15 cellular contexts compared by ENCODE assay signal in the genomic region with DNA sequence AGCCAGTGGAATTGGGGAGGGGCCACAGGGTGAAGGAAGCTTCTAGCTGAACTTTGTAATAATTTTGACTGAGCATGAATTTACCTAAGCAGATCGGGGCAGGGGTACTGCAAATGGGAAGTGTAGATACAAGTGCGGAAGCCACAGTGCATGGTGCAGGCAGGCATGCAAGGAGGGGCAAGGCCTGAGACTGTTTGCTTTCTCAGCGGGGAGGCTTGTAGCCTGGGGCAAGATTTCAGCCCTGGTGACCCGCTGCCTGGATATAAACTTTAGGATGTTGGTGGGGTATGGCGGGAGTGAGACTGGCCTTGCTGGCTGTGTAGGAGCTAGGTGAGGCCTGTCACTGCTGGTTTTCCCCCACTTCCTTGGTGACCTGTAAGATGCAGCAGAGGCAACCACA.
DNase-seq lines count a peak whose midpoint lies in the region; ATAC-seq and TF ChIP-seq lines count a peak whose summit lies in the region.
"Had no signal": no experiment of that assay in that cellular context is flagged by ENCODE, and none has a peak within 500 bp of the region (broad histone marks: within the 10 kb centered on the region; RNA-seq: fewer than 3 reads in every experiment).

No MANE protein-coding gene starts in this region.

- no peak overlapping the region for H3K4me3 ChIP-seq in mesendoderm (ENCODE audit: low read length)
- H3K4me3 ChIP-seq: BLaER1, GM12878 had no signal

- H3K27me3 ChIP-seq in mesendoderm (ENCODE audit: insufficient read depth, low read length, poor library complexity), result no peaks in the 10 kb centered on the region
- H3K27me3 ChIP-seq: BLaER1 had no signal

- H3K9ac ChIP-seq in mesendoderm (ENCODE audit: low read length), result no peak overlapping the region
- H3K9ac ChIP-seq: BLaER1 had no signal

- WGBS in mesendoderm (ENCODE audit: extremely low coverage, insufficient coverage, low lambda C conversion rate), result no CpG with 5 or more reads among the region's 5 CpGs

- H3K4me3 Mint-ChIP-seq in activated CD4-positive, alpha-beta T cell treated with anti-CD3 and anti-CD28 coated beads, Interleukin-2, amount 10 ng/mL, durations not matched to agents 24 days and 14 days, result no peak overlapping the region
- H3K4me3 Mint-ChIP-seq in WTC11, result no peak overlapping the region
- H3K4me3 Mint-ChIP-seq in activated T-cell treated with anti-CD3 and anti-CD28 coated beads, Interleukin-2, amount 50 U/mL, for 4 hours, result no peak overlapping the region
- H3K4me3 Mint-ChIP-seq: CD8-positive, alpha-beta memory T cell; IgD-negative memory B cell had no signal

- H3K36me3 Mint-ChIP-seq in activated CD4-positive, alpha-beta T cell treated with anti-CD3 and anti-CD28 coated beads, Interleukin-2, amount 10 ng/mL, durations not matched to agents 24 days and 14 days (ENCODE audit: low read depth), result peaks cover 6% of the 10 kb centered on the region
- peaks cover 3% of the 10 kb centered on the region for H3K36me3 Mint-ChIP-seq in WTC11
- H3K36me3 Mint-ChIP-seq in activated T-cell treated with anti-CD3 and anti-CD28 coated beads, Interleukin-2, amount 50 U/mL, for 4 hours (ENCODE audit: insufficient read depth), result no peaks in the 10 kb centered on the region
- H3K36me3 Mint-ChIP-seq: IgD-negative memory B cell had no signal

- no peaks in the 10 kb centered on the region for H3K79me1 ChIP-seq in mesendoderm (ENCODE audit: low read length)

- ATAC-seq in WTC11 (peak; percentile 83), GM21447 (IDR thresholded peaks at IDR 0.05; ENCODE audit: unreplicated experiment) (no peak)
- no peak for ATAC-seq in activated T-cell treated with anti-CD3 and anti-CD28 coated beads, Interleukin-2, amount 50 U/mL, for 4 hours
- ATAC-seq: GM12878 had no signal

- H3K27me3 Mint-ChIP-seq in activated CD4-positive, alpha-beta T cell treated with anti-CD3 and anti-CD28 coated beads, Interleukin-2, amount 10 ng/mL, durations not matched to agents 24 days and 14 days, result peaks cover 23% of the 10 kb centered on the region
- H3K27me3 Mint-ChIP-seq in WTC11 (ENCODE audit: low read depth), result no peaks in the 10 kb centered on the region
- peaks cover 7% of the 10 kb centered on the region for H3K27me3 Mint-ChIP-seq in activated T-cell treated with anti-CD3 and anti-CD28 coated beads, Interleukin-2, amount 50 U/mL, for 4 hours (ENCODE audit: low read depth)

- POLR2A ChIA-PET in WTC11 (lab: Charles Lee), result no interaction called here

- no peak overlapping the region for H3K4ac ChIP-seq in mesendoderm (ENCODE audit: low read depth, low read length)

- intact Hi-C loops in activated CD4-positive, alpha-beta T cell treated with anti-CD3 and anti-CD28 coated beads, Interleukin-2, amount 10 ng/mL, durations not matched to agents 24 days and 14 days (cut with micrococcal nuclease), result no loop called here

- H3K56ac ChIP-seq in mesendoderm (ENCODE audit: low read length), result no peak overlapping the region

- no peak overlapping the region for H3K18ac ChIP-seq in mesendoderm (ENCODE audit: low read length)

- no peaks in the 10 kb centered on the region for H3K79me2 ChIP-seq in mesendoderm (ENCODE audit: control insufficient read depth, insufficient read depth, low read length)

- no peak overlapping the region for H3K27ac Mint-ChIP-seq in activated CD4-positive, alpha-beta T cell treated with anti-CD3 and anti-CD28 coated beads, Interleukin-2, amount 10 ng/mL, durations not matched to agents 24 days and 14 days
- no peak overlapping the region for H3K27ac Mint-ChIP-seq in WTC11
- H3K27ac Mint-ChIP-seq: IgD-negative memory B cell had no signal

- CTCF ChIA-PET in WTC11 (lab: Charles Lee), result no interaction called here

- no peak overlapping the region for H2BK15ac ChIP-seq in mesendoderm (replicated peaks; ENCODE audit: low read depth)

- H3K4me1 Mint-ChIP-seq in activated CD4-positive, alpha-beta T cell treated with anti-CD3 and anti-CD28 coated beads, Interleukin-2, amount 10 ng/mL, durations not matched to agents 24 days and 14 days, result peaks cover 3% of the 10 kb centered on the region
- peaks cover 17% of the 10 kb centered on the region for H3K4me1 Mint-ChIP-seq in WTC11
- H3K4me1 Mint-ChIP-seq in activated T-cell treated with anti-CD3 and anti-CD28 coated beads, Interleukin-2, amount 50 U/mL, for 4 hours (ENCODE audit: low read depth), result no peaks in the 10 kb centered on the region
- H3K4me1 Mint-ChIP-seq: CD8-positive, alpha-beta memory T cell; IgD-negative memory B cell had no signal

- no peaks in the 10 kb centered on the region for H3K4me1 ChIP-seq in mesendoderm (ENCODE audit: control insufficient read depth, low read depth, low read length)
- H3K4me1 ChIP-seq: BLaER1, Caco-2 had no signal

- no peak overlapping the region for H2BK5ac ChIP-seq in mesendoderm (ENCODE audit: low read length)

- H4K5ac ChIP-seq in mesendoderm (ENCODE audit: low read length), result no peak overlapping the region

- peaks cover 31% of the 10 kb centered on the region for H3K9me3 Mint-ChIP-seq in activated CD4-positive, alpha-beta T cell treated with anti-CD3 and anti-CD28 coated beads, Interleukin-2, amount 10 ng/mL, durations not matched to agents 24 days and 14 days
- peaks cover 60% of the 10 kb centered on the region for H3K9me3 Mint-ChIP-seq in WTC11
- peaks cover 6% of the 10 kb centered on the region for H3K9me3 Mint-ChIP-seq in activated T-cell treated with anti-CD3 and anti-CD28 coated beads, Interleukin-2, amount 50 U/mL, for 4 hours

- no peaks in the 10 kb centered on the region for H3K36me3 ChIP-seq in mesendoderm (ENCODE audit: control insufficient read depth, insufficient read depth, low read length)
- H3K36me3 ChIP-seq: BLaER1 had no signal

- peak; percentile 44 for DNase-seq in activated CD4-positive, alpha-beta T cell treated with anti-CD3 and anti-CD28 coated beads, Interleukin-2, amount 10 ng/mL, durations not matched to agents 24 days and 14 days
- no peak for DNase-seq in activated CD4-positive, alpha-beta T cell treated with anti-CD3 and anti-CD28 coated beads, Interleukin-2, amount 50 U/mL, for 48 hours
- DNase-seq in M059J (ENCODE audit: low read depth), result peak; percentile 63
- peak; percentile 42 for DNase-seq in WTC11 (ENCODE audit: low spot score)
- peak; percentile 33 for DNase-seq in mesendoderm
- no peak for DNase-seq in NK-92 treated with Interleukin-12 subunit alpha and Interleukin-12 subunit beta, amount 100 ng/mL, for 24 hours (lab: John Stamatoyannopoulos, UW)
- no peak for DNase-seq in activated T-cell treated with anti-CD3 and anti-CD28 coated beads, Interleukin-2, amount 50 U/mL, for 4 hours
- DNase-seq: 8988T; AML-193; Caco-2; CD8-positive, alpha-beta memory T cell had no signal

- H2BK120ac ChIP-seq in mesendoderm (ENCODE audit: low read depth, low read length), result no peak overlapping the region

- no peak for TF ChIP-seq CTCF in WTC11 (IDR thresholded peaks at IDR 0.05)

- no peak overlapping the region for H3K27ac ChIP-seq in mesendoderm (ENCODE audit: low read depth, low read length)
- H3K27ac ChIP-seq: BLaER1 had no signal

- H2AK5ac ChIP-seq in mesendoderm (ENCODE audit: low read length), result no peak overlapping the region

- H4K8ac ChIP-seq in mesendoderm (ENCODE audit: low read depth, low read length), result no peak overlapping the region

- no peak overlapping the region for H3K23ac ChIP-seq in mesendoderm (ENCODE audit: low read length)

- no peak overlapping the region for H3K4me2 ChIP-seq in mesendoderm (ENCODE audit: low read length)
- H3K4me2 ChIP-seq: BLaER1 had no signal

TF ChIP-seq in WTC11, 78 proteins besides CTCF, POLR2A, EP300 and RAD21:
- TF ChIP-seq, protein P1, sequence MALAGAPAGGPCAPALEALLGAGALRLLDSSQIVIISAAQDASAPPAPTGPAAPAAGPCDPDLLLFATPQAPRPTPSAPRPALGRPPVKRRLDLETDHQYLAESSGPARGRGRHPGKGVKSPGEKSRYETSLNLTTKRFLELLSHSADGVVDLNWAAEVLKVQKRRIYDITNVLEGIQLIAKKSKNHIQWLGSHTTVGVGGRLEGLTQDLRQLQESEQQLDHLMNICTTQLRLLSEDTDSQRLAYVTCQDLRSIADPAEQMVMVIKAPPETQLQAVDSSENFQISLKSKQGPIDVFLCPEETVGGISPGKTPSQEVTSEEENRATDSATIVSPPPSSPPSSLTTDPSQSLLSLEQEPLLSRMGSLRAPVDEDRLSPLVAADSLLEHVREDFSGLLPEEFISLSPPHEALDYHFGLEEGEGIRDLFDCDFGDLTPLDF (CRISPR knock-in tag; IDR thresholded peaks at IDR 0.05), result no peak
- no peak for TF ChIP-seq TEAD4 (CRISPR knock-in tag; IDR thresholded peaks at IDR 0.05)
- no peak for TF ChIP-seq NFE2L1 (CRISPR knock-in tag; IDR thresholded peaks at IDR 0.05)
- TF ChIP-seq NFATC4 (CRISPR knock-in tag; IDR thresholded peaks at IDR 0.05), result no peak
- no peak for TF ChIP-seq PRRX2 (CRISPR knock-in tag; IDR thresholded peaks at IDR 0.05)

Comparison
In these comparisons a context has a peak if more than half of its experiments do, and no peak if none do; other contexts are left out.
1. DNase-seq: peak in activated CD4-positive, alpha-beta T cell treated with anti-CD3 and anti-CD28 coated beads, Interleukin-2, amount 10 ng/mL, durations not matched to agents 24 days and 14 days (single experiment), M059J (single experiment), WTC11 (single experiment) and mesendoderm (single experiment); none in activated CD4-positive, alpha-beta T cell treated with anti-CD3 and anti-CD28 coated beads, Interleukin-2, amount 50 U/mL, for 48 hours (0 of 2), NK-92 treated with Interleukin-12 subunit alpha and Interleukin-12 subunit beta, amount 100 ng/mL, for 24 hours (single experiment) and activated T-cell treated with anti-CD3 and anti-CD28 coated beads, Interleukin-2, amount 50 U/mL, for 4 hours (single experiment).